1 cellular context compared by ENCODE assay signal in the genomic region with DNA sequence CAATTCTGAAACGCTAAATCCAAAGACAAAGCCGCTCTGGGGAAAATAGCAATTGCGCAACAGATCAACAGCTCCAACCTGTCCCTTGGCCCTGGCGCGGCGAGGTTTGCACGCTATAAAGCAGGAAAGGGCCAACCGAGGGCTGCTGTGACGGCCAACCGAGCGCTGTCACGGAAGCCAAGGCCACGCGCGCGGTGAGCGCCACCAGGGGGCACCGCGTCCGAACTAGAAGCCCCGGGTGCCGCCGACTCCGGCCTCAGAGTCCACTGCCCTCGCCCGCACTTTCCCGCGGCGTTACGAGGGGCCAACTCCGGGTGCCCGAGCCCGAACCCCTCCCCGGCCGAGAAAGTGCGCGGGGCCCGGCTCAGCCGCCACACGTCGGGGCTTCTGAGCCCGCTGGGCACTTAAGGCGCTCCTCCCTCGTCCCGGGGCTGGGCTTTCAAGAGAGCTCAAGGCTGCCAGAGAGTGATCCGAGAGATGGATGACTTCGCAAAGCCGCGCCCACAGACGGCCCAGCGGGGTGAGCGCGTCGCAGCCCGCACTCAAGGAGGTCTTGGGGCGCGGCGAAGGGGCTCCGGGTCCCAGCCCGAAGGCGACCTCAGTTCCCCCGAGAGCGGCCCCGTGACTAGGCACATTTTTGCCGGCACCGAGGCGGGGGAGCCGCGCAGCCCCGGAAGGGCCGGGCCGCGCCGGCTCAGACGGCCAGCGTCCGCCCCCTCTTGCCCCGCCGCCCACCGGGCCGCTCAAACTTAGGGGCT.
A peak's percentile ranks its signal among the peaks of the same experiment; 100 is the strongest.
TF ChIP-seq lines count a peak whose summit lies in the region.

No MANE protein-coding gene starts in this region.

TF ChIP-seq in HepG2, 621 proteins besides CTCF, POLR2A, EP300 and RAD21 (continued from another document and continues in another):
- TF ChIP-seq THRA (CRISPR knock-in tag; IDR thresholded peaks at IDR 0.05; ENCODE audit: borderline replicate concordance) (peak; percentile 91), ZNF350 (CRISPR knock-in tag; IDR thresholded peaks at IDR 0.05; ENCODE audit: borderline replicate concordance, low read depth) (peak; percentile 98), NFIC (IDR thresholded peaks at IDR 0.05; ENCODE audit: low read length) (peak; percentile 85), PRMT3 (CRISPR knock-in tag; IDR thresholded peaks at IDR 0.05; ENCODE audit: borderline replicate concordance, low read depth) (peak; percentile 91; the same call in 1 of the 2 replicates), ZNF333 (CRISPR knock-in tag; IDR thresholded peaks at IDR 0.05; ENCODE audit: borderline replicate concordance) (peak; percentile 92), NFYB (CRISPR knock-in tag; IDR thresholded peaks at IDR 0.05) (peak; percentile 57), ZMYM4 (CRISPR knock-in tag; IDR thresholded peaks at IDR 0.05) (peak; percentile 98), BRF2 (CRISPR knock-in tag; IDR thresholded peaks at IDR 0.05) (peak; percentile 96), ZNF646 (CRISPR knock-in tag; IDR thresholded peaks at IDR 0.05) (peak; percentile 75; the same call in 1 of the 2 replicates), ZNF543 (CRISPR knock-in tag; IDR thresholded peaks at IDR 0.05) (peak; percentile 92), KMT2B (CRISPR knock-in tag; IDR thresholded peaks at IDR 0.05) (peak; percentile 87), ZNF354B (CRISPR knock-in tag; IDR thresholded peaks at IDR 0.05) (peak; percentile 65), ZNF446 (CRISPR knock-in tag; IDR thresholded peaks at IDR 0.05) (peak; percentile 30; the same call in 1 of the 2 replicates), SMC3 (IDR thresholded peaks at IDR 0.05; ENCODE audit: low read length) (peak; percentile 72; the same call in 1 of the 2 replicates), ZBTB37 (CRISPR knock-in tag; IDR thresholded peaks at IDR 0.05) (peak; percentile 50; the same call in 1 of the 2 replicates), TAF15 (IDR thresholded peaks at IDR 0.05; ENCODE audit: low read depth, low read length, poor library complexity, severe bottlenecking) (peak; percentile 85), MXI1 (IDR thresholded peaks at IDR 0.05; ENCODE audit: borderline replicate concordance, low read depth, low read length) (peak; percentile 98; the same call in 2 of the 3 replicates), SP4 (CRISPR knock-in tag; IDR thresholded peaks at IDR 0.05) (peak; percentile 76), ZNF567 (CRISPR knock-in tag; IDR thresholded peaks at IDR 0.05; ENCODE audit: borderline replicate concordance) (peak; percentile 89; the same call in 1 of the 2 replicates), JUNB (CRISPR knock-in tag; IDR thresholded peaks at IDR 0.05; ENCODE audit: borderline replicate concordance) (no peak; the same call in 1 of the 2 replicates), JUN (CRISPR knock-in tag; IDR thresholded peaks at IDR 0.05) (peak; percentile 65; the same call in 1 of the 2 replicates), HDAC6 (IDR thresholded peaks at IDR 0.05; ENCODE audit: low read depth, low read length) (no peak), ATF3 (CRISPR knock-in tag; IDR thresholded peaks at IDR 0.05) (0 out of 2 replicates have a peak, but pooled peaks have one; percentile 53), RXRA (CRISPR knock-in tag; IDR thresholded peaks at IDR 0.05) (peak; percentile 97), AKAP8 (CRISPR knock-in tag; IDR thresholded peaks at IDR 0.05) (peak; percentile 100), SMYD3 (CRISPR knock-in tag; IDR thresholded peaks at IDR 0.05) (peak; percentile 92), ZNF891 (CRISPR knock-in tag; IDR thresholded peaks at IDR 0.05) (peak; percentile 74), ZNF564 (CRISPR knock-in tag; IDR thresholded peaks at IDR 0.05) (peak; percentile 97), ZNF251 (CRISPR knock-in tag; IDR thresholded peaks at IDR 0.05) (no peak), ZNF382 (CRISPR knock-in tag; IDR thresholded peaks at IDR 0.05; ENCODE audit: borderline replicate concordance) (no peak), ATRX (CRISPR knock-in tag; IDR thresholded peaks at IDR 0.05; ENCODE audit: borderline replicate concordance) (no peak), ONECUT2 (CRISPR knock-in tag; IDR thresholded peaks at IDR 0.05) (no peak), EEA1 (CRISPR knock-in tag; IDR thresholded peaks at IDR 0.05; ENCODE audit: borderline replicate concordance) (no peak), ZSCAN12 (CRISPR knock-in tag; IDR thresholded peaks at IDR 0.05) (no peak), NAIF1 (CRISPR knock-in tag; IDR thresholded peaks at IDR 0.05; ENCODE audit: borderline replicate concordance) (no peak), TCF7L2 (IDR thresholded peaks at IDR 0.05; ENCODE audit: low read depth, low read length) (no peak), ISL2 (CRISPR knock-in tag; IDR thresholded peaks at IDR 0.05) (peak; percentile 94), FOXO1 (CRISPR knock-in tag; IDR thresholded peaks at IDR 0.05) (peak; percentile 94)
- TF ChIP-seq, protein P1, sequence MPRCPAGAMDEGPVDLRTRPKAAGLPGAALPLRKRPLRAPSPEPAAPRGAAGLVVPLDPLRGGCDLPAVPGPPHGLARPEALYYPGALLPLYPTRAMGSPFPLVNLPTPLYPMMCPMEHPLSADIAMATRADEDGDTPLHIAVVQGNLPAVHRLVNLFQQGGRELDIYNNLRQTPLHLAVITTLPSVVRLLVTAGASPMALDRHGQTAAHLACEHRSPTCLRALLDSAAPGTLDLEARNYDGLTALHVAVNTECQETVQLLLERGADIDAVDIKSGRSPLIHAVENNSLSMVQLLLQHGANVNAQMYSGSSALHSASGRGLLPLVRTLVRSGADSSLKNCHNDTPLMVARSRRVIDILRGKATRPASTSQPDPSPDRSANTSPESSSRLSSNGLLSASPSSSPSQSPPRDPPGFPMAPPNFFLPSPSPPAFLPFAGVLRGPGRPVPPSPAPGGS (CRISPR knock-in tag; IDR thresholded peaks at IDR 0.05): peak; percentile 84
- TF ChIP-seq, protein P2, sequence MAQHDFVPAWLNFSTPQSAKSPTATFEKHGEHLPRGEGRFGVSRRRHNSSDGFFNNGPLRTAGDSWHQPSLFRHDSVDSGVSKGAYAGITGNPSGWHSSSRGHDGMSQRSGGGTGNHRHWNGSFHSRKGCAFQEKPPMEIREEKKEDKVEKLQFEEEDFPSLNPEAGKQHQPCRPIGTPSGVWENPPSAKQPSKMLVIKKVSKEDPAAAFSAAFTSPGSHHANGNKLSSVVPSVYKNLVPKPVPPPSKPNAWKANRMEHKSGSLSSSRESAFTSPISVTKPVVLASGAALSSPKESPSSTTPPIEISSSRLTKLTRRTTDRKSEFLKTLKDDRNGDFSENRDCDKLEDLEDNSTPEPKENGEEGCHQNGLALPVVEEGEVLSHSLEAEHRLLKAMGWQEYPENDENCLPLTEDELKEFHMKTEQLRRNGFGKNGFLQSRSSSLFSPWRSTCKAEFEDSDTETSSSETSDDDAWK (CRISPR knock-in tag; IDR thresholded peaks at IDR 0.05): no peak
- TF ChIP-seq, protein P3, sequence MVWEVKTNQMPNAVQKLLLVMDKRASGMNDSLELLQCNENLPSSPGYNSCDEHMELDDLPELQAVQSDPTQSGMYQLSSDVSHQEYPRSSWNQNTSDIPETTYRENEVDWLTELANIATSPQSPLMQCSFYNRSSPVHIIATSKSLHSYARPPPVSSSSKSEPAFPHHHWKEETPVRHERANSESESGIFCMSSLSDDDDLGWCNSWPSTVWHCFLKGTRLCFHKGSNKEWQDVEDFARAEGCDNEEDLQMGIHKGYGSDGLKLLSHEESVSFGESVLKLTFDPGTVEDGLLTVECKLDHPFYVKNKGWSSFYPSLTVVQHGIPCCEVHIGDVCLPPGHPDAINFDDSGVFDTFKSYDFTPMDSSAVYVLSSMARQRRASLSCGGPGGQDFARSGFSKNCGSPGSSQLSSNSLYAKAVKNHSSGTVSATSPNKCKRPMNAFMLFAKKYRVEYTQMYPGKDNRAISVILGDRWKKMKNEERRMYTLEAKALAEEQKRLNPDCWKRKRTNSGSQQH (CRISPR knock-in tag; IDR thresholded peaks at IDR 0.05; ENCODE audit: low read depth): peak; percentile 97
- TF ChIP-seq, protein P4, sequence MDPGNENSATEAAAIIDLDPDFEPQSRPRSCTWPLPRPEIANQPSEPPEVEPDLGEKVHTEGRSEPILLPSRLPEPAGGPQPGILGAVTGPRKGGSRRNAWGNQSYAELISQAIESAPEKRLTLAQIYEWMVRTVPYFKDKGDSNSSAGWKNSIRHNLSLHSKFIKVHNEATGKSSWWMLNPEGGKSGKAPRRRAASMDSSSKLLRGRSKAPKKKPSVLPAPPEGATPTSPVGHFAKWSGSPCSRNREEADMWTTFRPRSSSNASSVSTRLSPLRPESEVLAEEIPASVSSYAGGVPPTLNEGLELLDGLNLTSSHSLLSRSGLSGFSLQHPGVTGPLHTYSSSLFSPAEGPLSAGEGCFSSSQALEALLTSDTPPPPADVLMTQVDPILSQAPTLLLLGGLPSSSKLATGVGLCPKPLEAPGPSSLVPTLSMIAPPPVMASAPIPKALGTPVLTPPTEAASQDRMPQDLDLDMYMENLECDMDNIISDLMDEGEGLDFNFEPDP (CRISPR knock-in tag; conservative IDR thresholded peaks at IDR 0.05): no peak
- TF ChIP-seq, protein P5, sequence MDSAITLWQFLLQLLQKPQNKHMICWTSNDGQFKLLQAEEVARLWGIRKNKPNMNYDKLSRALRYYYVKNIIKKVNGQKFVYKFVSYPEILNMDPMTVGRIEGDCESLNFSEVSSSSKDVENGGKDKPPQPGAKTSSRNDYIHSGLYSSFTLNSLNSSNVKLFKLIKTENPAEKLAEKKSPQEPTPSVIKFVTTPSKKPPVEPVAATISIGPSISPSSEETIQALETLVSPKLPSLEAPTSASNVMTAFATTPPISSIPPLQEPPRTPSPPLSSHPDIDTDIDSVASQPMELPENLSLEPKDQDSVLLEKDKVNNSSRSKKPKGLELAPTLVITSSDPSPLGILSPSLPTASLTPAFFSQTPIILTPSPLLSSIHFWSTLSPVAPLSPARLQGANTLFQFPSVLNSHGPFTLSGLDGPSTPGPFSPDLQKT (CRISPR knock-in tag; IDR thresholded peaks at IDR 0.05; ENCODE audit: borderline replicate concordance): no peak
